In the genomic region with DNA sequence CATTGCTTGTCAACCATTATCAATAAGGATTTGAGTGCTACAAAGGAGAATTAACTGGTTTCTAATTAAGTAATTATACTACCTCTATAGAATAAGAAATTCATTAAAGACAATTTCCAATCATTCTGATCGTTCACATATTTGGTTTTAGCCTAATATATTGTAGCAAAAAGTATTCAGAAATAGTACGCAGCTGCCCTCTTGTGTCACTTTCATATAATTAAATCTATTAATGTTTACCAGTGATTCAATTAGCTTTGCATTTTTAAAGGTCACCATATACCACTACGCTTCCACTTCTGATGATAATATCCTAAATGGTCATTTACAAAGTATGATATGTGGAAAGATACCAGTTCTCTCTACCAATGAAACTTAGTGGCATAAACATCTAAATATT, we compare ENCODE assay signal across 11 cellular contexts.
DNase-seq lines count a peak whose midpoint lies in the region; ATAC-seq and TF ChIP-seq lines count a peak whose summit lies in the region.
"Had no signal": no experiment of that assay in that cellular context is flagged by ENCODE, and none has a peak within 500 bp of the region (broad histone marks: within the 10 kb centered on the region; RNA-seq: fewer than 3 reads in every experiment).

No MANE protein-coding gene starts in this region.

- TF ChIP-seq CTCF in colonic mucosa (IDR thresholded peaks at IDR 0.05) (peak; percentile 28), nephron (IDR thresholded peaks at IDR 0.05; ENCODE audit: unreplicated experiment in 3 of 3) (peak; percentile 47 to 62 (median 56)), lower leg skin (IDR thresholded peaks at IDR 0.05) (no peak)

- no peaks in the 10 kb centered on the region for H3K4me1 ChIP-seq in colonic mucosa

- H3K27me3 ChIP-seq in colonic mucosa, result no peaks in the 10 kb centered on the region

- intact Hi-C loops in colonic mucosa (cut with DNase I) (loop anchor here (5.0 to 10.0 kb wide), 2 partner anchors 954 to 1357 kb away; a partner anchor contains a TSS), lower leg skin (cut with DNase I; ENCODE audit: low total_unique reads) (no loop called here)

- H3K27ac Mint-ChIP-seq in nephron, result peak overlapping the region in 2 of 3 experiments; percentile 1 to 37

- peaks cover 6% of the 10 kb centered on the region for H3K27me3 Mint-ChIP-seq in nephron (ENCODE audit: low read depth)

- no peaks in the 10 kb centered on the region for H3K36me3 ChIP-seq in colonic mucosa

- H3K9me3 ChIP-seq in colonic mucosa, result no peaks in the 10 kb centered on the region

- no peak for ATAC-seq in HG02938 (IDR thresholded peaks at IDR 0.05; ENCODE audit: unreplicated experiment)

- H3K36me3 Mint-ChIP-seq in nephron (ENCODE audit: low read depth), result no peaks in the 10 kb centered on the region

- H3K9ac ChIP-seq in colonic mucosa (ENCODE audit: low read depth in 2 of 2, low read length in 2 of 2), result no peak overlapping the region

- no peak overlapping the region for H3K27ac ChIP-seq in colonic mucosa

- no peak for TF ChIP-seq POLR2A in lower leg skin (IDR thresholded peaks at IDR 0.05)

- H3K9me3 Mint-ChIP-seq in nephron, result no peaks in the 10 kb centered on the region

- DNase-seq in DMS53 (lab: John Stamatoyannopoulos, UW), result peak; percentile 66
- peak; percentile 44 for DNase-seq in NCI-H146 treated with DMSO at 0.1 percent for 48 hours (lab: John Stamatoyannopoulos, UW; ENCODE audit: unreplicated experiment)
- no peak for DNase-seq in colonic mucosa
- DNase-seq in retina, result no peak
- no peak for DNase-seq in lower leg skin (ENCODE audit: low spot score in 2 of 2)
- DNase-seq in activated CD4-positive, alpha-beta T cell treated with anti-CD3 and anti-CD28 coated beads, Interleukin-2, amount 50 U/mL, for 4 hours, result no peak
- DNase-seq: foreskin melanocyte; NK-92 treated with Interleukin-12 subunit alpha and Interleukin-12 subunit beta, amount 100 ng/mL, for 24 hours; stimulated activated CD4-positive, alpha-beta T cell treated with anti-CD3 and anti-CD28 coated beads, Interleukin-15, amount 100 ng/mL, for 24 hours had no signal

- no peak overlapping the region for H3K4me3 ChIP-seq in colonic mucosa
- H3K4me3 ChIP-seq in lower leg skin (ENCODE audit: low read depth, poor library complexity, severe bottlenecking), result no peak overlapping the region

- H3K4me3 Mint-ChIP-seq in nephron, result no peak overlapping the region

- 15 to 19% methylated on average over 3 of the region's 3 CpGs for WGBS in lower leg skin, 2 donors

- peaks cover 18% of the 10 kb centered on the region for H3K4me1 Mint-ChIP-seq in nephron

Comparison
In these comparisons a context has a peak if more than half of its experiments do, and no peak if none do; other contexts are left out.
1. DNase-seq: peak in DMS53 (single experiment) and NCI-H146 treated with DMSO at 0.1 percent for 48 hours (single experiment); none in colonic mucosa (single experiment), retina (single experiment), lower leg skin (0 of 2) and activated CD4-positive, alpha-beta T cell treated with anti-CD3 and anti-CD28 coated beads, Interleukin-2, amount 50 U/mL, for 4 hours (0 of 2).
2. CTCF ChIP-seq: peak in colonic mucosa (single experiment) and nephron (3 of 3); none in lower leg skin (0 of 3).